1 cellular context compared by ENCODE assay signal in genomic region chr20:25464501-25465204, GRCh38.
TF ChIP-seq lines count a peak whose summit lies in the region.

No MANE protein-coding gene starts in this region.

TF ChIP-seq in GM23338, 12 proteins besides CTCF, POLR2A, EP300 and RAD21 (continued from another document):
- TF ChIP-seq, protein P1, sequence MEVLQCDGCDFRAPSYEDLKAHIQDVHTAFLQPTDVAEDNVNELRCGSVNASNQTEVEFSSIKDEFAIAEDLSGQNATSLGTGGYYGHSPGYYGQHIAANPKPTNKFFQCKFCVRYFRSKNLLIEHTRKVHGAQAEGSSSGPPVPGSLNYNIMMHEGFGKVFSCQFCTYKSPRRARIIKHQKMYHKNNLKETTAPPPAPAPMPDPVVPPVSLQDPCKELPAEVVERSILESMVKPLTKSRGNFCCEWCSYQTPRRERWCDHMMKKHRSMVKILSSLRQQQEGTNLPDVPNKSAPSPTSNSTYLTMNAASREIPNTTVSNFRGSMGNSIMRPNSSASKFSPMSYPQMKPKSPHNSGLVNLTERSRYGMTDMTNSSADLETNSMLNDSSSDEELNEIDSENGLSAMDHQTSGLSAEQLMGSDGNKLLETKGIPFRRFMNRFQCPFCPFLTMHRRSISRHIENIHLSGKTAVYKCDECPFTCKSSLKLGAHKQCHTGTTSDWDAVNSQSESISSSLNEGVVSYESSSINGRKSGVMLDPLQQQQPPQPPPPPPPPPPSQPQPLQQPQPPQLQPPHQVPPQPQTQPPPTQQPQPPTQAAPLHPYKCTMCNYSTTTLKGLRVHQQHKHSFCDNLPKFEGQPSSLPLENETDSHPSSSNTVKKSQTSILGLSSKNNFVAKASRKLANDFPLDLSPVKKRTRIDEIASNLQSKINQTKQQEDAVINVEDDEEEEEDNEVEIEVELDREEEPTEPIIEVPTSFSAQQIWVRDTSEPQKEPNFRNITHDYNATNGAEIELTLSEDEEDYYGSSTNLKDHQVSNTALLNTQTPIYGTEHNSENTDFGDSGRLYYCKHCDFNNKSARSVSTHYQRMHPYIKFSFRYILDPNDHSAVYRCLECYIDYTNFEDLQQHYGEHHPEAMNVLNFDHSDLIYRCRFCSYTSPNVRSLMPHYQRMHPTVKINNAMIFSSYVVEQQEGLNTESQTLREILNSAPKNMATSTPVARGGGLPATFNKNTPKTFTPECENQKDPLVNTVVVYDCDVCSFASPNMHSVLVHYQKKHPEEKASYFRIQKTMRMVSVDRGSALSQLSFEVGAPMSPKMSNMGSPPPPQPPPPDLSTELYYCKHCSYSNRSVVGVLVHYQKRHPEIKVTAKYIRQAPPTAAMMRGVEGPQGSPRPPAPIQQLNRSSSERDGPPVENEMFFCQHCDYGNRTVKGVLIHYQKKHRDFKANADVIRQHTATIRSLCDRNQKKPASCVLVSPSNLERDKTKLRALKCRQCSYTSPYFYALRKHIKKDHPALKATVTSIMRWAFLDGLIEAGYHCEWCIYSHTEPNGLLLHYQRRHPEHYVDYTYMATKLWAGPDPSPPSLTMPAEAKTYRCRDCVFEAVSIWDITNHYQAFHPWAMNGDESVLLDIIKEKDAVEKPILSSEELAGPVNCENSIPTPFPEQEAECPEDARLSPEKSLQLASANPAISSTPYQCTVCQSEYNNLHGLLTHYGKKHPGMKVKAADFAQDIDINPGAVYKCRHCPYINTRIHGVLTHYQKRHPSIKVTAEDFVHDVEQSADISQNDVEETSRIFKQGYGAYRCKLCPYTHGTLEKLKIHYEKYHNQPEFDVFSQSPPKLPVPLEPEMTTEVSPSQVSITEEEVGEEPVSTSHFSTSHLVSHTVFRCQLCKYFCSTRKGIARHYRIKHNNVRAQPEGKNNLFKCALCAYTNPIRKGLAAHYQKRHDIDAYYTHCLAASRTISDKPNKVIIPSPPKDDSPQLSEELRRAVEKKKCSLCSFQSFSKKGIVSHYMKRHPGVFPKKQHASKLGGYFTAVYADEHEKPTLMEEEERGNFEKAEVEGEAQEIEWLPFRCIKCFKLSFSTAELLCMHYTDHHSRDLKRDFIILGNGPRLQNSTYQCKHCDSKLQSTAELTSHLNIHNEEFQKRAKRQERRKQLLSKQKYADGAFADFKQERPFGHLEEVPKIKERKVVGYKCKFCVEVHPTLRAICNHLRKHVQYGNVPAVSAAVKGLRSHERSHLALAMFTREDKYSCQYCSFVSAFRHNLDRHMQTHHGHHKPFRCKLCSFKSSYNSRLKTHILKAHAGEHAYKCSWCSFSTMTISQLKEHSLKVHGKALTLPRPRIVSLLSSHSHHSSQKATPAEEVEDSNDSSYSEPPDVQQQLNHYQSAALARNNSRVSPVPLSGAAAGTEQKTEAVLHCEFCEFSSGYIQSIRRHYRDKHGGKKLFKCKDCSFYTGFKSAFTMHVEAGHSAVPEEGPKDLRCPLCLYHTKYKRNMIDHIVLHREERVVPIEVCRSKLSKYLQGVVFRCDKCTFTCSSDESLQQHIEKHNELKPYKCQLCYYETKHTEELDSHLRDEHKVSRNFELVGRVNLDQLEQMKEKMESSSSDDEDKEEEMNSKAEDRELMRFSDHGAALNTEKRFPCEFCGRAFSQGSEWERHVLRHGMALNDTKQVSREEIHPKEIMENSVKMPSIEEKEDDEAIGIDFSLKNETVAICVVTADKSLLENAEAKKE (CRISPR knock-in tag; IDR thresholded peaks at IDR 0.05), result no peak
- TF ChIP-seq EZH2phosphoT487 (IDR thresholded peaks at IDR 0.05; ENCODE audit: unreplicated experiment), result no peak
- TF ChIP-seq STAT1 (IDR thresholded peaks at IDR 0.05; ENCODE audit: unreplicated experiment), result no peak
- no peak for TF ChIP-seq ZNF331 (CRISPR knock-in tag; IDR thresholded peaks at IDR 0.05; ENCODE audit: low read depth)
- no peak for TF ChIP-seq POLR2AphosphoS5 (IDR thresholded peaks at IDR 0.05; ENCODE audit: low read depth)
- TF ChIP-seq ZNF114 (CRISPR knock-in tag; IDR thresholded peaks at IDR 0.05), result no peak
- no peak for TF ChIP-seq EZH2 (IDR thresholded peaks at IDR 0.05; ENCODE audit: low read depth, unreplicated experiment)
- no peak for TF ChIP-seq REST (IDR thresholded peaks at IDR 0.05; ENCODE audit: unreplicated experiment)
- no peak for TF ChIP-seq CREB1 (CRISPR knock-in tag; IDR thresholded peaks at IDR 0.05; ENCODE audit: low read depth)
